Comparison of ENCODE assay signal across 25 cellular contexts in the genomic region with DNA sequence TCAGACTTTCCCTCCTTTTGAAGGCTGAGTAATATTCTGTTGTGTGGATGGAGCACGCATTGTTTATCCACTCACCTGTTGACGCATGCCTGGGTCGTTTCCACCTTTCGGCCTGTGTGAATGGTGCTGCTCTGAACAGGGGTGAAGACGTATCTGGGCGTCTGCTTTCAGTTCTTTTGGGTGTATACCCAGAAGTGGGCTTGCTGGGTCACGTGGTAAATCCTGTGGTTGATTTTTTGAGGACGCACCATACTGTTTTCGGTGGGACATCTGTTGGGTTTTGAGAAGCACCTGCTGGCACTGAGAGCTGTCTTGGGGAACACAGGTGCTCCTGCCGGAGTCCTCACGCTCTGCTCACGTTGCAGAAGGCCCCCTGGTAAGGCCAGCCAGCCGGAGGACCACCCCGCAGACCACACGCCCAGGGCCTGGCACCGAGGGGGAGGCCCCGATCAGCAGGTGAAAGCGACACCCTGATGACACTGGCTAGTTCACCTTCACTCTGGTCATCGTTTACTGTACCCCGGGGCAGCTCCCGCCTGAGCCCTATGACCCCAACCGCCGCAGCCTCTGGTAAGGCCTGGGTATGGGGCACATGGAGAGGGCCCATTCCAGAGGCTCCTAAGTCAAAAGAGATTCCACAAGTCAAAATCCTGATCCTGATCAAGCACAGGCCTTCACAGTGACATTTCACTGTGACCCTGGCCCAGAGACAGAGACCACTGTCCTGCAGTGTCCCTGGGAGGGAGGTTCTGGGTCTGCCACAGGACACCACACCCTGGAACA. TPM values are rescaled to one million over a fixed set of nuclear protein-coding genes. Genes with fewer than 3 reads are reported as not detected.
A peak's percentile ranks its signal among the peaks of the same experiment; 100 is the strongest.
DNase-seq lines count a peak whose midpoint lies in the region; ATAC-seq, FAIRE-seq and TF ChIP-seq lines count a peak whose summit lies in the region.
"Had no signal": no experiment of that assay in that cellular context is flagged by ENCODE, and none has a peak within 500 bp of the region (broad histone marks: within the 10 kb centered on the region; RNA-seq: fewer than 3 reads in every experiment).

No MANE protein-coding gene starts in this region.

- no peak overlapping the region for H3K4me3 Mint-ChIP-seq in chondrocyte (ENCODE audit: unreplicated experiment)
- peak overlapping the region in 1 of 7 donors; percentile 83 for H3K4me3 Mint-ChIP-seq in CD8-positive, alpha-beta memory T cell
- H3K4me3 Mint-ChIP-seq: CD14-positive monocyte; CD4-positive, alpha-beta T cell had no signal

- H3K36me3 ChIP-seq in HepG2 (replicated peaks in 1 of 2; ENCODE audit: control insufficient read depth in 1 of 2, insufficient read depth in 2 of 2, low read length in 2 of 2) (no peaks in the 10 kb centered on the region), right lobe of liver (no peaks in the 10 kb centered on the region), mesenchymal stem cell (ENCODE audit: control insufficient read depth in 1 of 2, insufficient read depth in 2 of 2, low read depth in 1 of 2, low read length in 2 of 2) (no peaks in the 10 kb centered on the region), SJCRH30 (no peaks in the 10 kb centered on the region)
- no peaks in the 10 kb centered on the region for H3K36me3 ChIP-seq in CD8-positive, alpha-beta memory T cell (ENCODE audit: insufficient read depth, low read length)
- H3K36me3 ChIP-seq: BE2C; BLaER1 treated with 17β-estradiol and CSF1 and Interleukin-3, amounts not matched to agents 10 nM and 100 nM; HAP-1 had no signal

- H3K4me1 ChIP-seq in HepG2 (ENCODE audit: insufficient read depth, low read length) (peaks cover 18% of the 10 kb centered on the region), right lobe of liver (peaks cover 0 to 4% (median 0%) of the 10 kb centered on the region in 4 donors), mesenchymal stem cell (ENCODE audit: control insufficient read depth, insufficient read depth, low read depth, low read length) (peaks cover 5% of the 10 kb centered on the region), SJCRH30 (no peaks in the 10 kb centered on the region)
- no peaks in the 10 kb centered on the region for H3K4me1 ChIP-seq in CD8-positive, alpha-beta memory T cell (ENCODE audit: insufficient read depth, low read length)
- H3K4me1 ChIP-seq: HAP-1 had no signal

- H2AK5ac ChIP-seq in mesenchymal stem cell (ENCODE audit: low read length, severe bottlenecking) = no peak overlapping the region

- no peak overlapping the region for H4K8ac ChIP-seq in mesenchymal stem cell (ENCODE audit: low read length)

- no peaks in the 10 kb centered on the region for H4K20me1 ChIP-seq in HepG2 (ENCODE audit: insufficient read depth, low read length)

- peaks cover 12% of the 10 kb centered on the region for H3K27me3 Mint-ChIP-seq in chondrocyte (ENCODE audit: low read depth)
- peaks cover 11 to 32% of the 10 kb centered on the region in 2 donors for H3K27me3 Mint-ChIP-seq in CD8-positive, alpha-beta memory T cell

- H3K4me2 ChIP-seq in HepG2 (ENCODE audit: low read depth, low read length) (no peak overlapping the region), mesenchymal stem cell (ENCODE audit: low read length, poor library complexity, severe bottlenecking) (no peak overlapping the region)

- H3K14ac ChIP-seq in mesenchymal stem cell (ENCODE audit: low read length in 2 of 2) = no peak overlapping the region

- no peak for TF ChIP-seq RAD21 in HepG2 (CRISPR knock-in tag; IDR thresholded peaks at IDR 0.05)

- H3K18ac ChIP-seq in mesenchymal stem cell (ENCODE audit: low read depth in 1 of 2, low read length in 2 of 2) = no peak overlapping the region

- no peak overlapping the region for H3K23ac ChIP-seq in mesenchymal stem cell (ENCODE audit: low read length in 2 of 2)

- H2BK12ac ChIP-seq in mesenchymal stem cell (ENCODE audit: low read length in 2 of 2) = no peak overlapping the region

- intact Hi-C loops in HepG2 (cut with micrococcal nuclease; ENCODE audit: unreplicated experiment) (no loop called here), right lobe of liver (cut with DNase I) (no loop called here)

- no peaks in the 10 kb centered on the region for H3K79me2 ChIP-seq in HepG2 (ENCODE audit: insufficient read depth, low read length)

- H3K4me3 ChIP-seq in HepG2 (replicated peaks in 1 of 3; ENCODE audit: insufficient read depth in 1 of 3, low read depth in 2 of 3, low read length in 3 of 3) (no peak overlapping the region), right lobe of liver (no peak overlapping the region), mesenchymal stem cell (ENCODE audit: insufficient read depth in 1 of 2, low read depth in 1 of 2, low read length in 2 of 2) (no peak overlapping the region), SJCRH30 (no peak overlapping the region)
- H3K4me3 ChIP-seq in CD8-positive, alpha-beta memory T cell (ENCODE audit: low read length) = no peak overlapping the region
- H3K4me3 ChIP-seq: BLaER1 treated with 17β-estradiol and CSF1 and Interleukin-3, amounts not matched to agents 10 nM and 100 nM; HAP-1 had no signal

- no peak for TF ChIP-seq CTCF in HepG2 (CRISPR knock-in tag; IDR thresholded peaks at IDR 0.05)
- TF ChIP-seq CTCF in right lobe of liver (IDR thresholded peaks at IDR 0.05) = no peak
- TF ChIP-seq CTCF in chondrocyte (IDR thresholded peaks at IDR 0.05) = no peak

- H2BK5ac ChIP-seq in mesenchymal stem cell (ENCODE audit: low read depth, low read length, poor library complexity, severe bottlenecking) = no peak overlapping the region

- POLR2A ChIA-PET in HepG2 (lab: Yijun Ruan, JAX) = no interaction called here
- POLR2A ChIA-PET in CD8-positive, alpha-beta memory T cell (lab: Charles Lee) = no interaction called here

- H3K4ac ChIP-seq in mesenchymal stem cell (ENCODE audit: low read depth in 1 of 2, low read length in 2 of 2) = no peak overlapping the region

- H2AFZ ChIP-seq in HepG2 (ENCODE audit: low read length) (no peak overlapping the region), mesenchymal stem cell (ENCODE audit: low read depth, low read length) (peak overlapping the region; percentile 5)

- H3K79me1 ChIP-seq in mesenchymal stem cell (replicated peaks; ENCODE audit: low read length, poor library complexity, severe bottlenecking) = no peaks in the 10 kb centered on the region

- H3K9me3 ChIP-seq in HepG2 (ENCODE audit: low read length) (no peaks in the 10 kb centered on the region), right lobe of liver (no peaks in the 10 kb centered on the region), mesenchymal stem cell (ENCODE audit: control insufficient read depth, low read length) (no peaks in the 10 kb centered on the region), SJCRH30 (replicated peaks) (no peaks in the 10 kb centered on the region)
- no peaks in the 10 kb centered on the region for H3K9me3 ChIP-seq in CD8-positive, alpha-beta memory T cell (ENCODE audit: low read length)
- H3K9me3 ChIP-seq: BE2C; BLaER1 treated with 17β-estradiol and CSF1 and Interleukin-3, amounts not matched to agents 10 nM and 100 nM; HAP-1 had no signal

- H2BK120ac ChIP-seq in mesenchymal stem cell (ENCODE audit: low read depth, low read length) = no peak overlapping the region

- H3K9ac ChIP-seq in HepG2 (ENCODE audit: insufficient read depth, low read depth, low read length) (no peak overlapping the region), mesenchymal stem cell (ENCODE audit: low read length) (no peak overlapping the region)

- no peak overlapping the region for H2BK15ac ChIP-seq in mesenchymal stem cell (ENCODE audit: low read depth, poor library complexity, severe bottlenecking)

- no peak for ATAC-seq in HepG2
- no peak for ATAC-seq in right lobe of liver
- ATAC-seq in HG02884 (IDR thresholded peaks at IDR 0.05; ENCODE audit: unreplicated experiment) = no peak

- WGBS in HepG2 (ENCODE audit: low lambda C conversion rate) = 39% methylated on average over 7 of the region's 23 CpGs
- WGBS in right lobe of liver (ENCODE audit: insufficient coverage, low coverage, low lambda C conversion rate, missing lambda C conversion rate) = 80% methylated on average over 7 of the region's 23 CpGs
- WGBS in mesenchymal stem cell = 92% methylated on average over 23 of the region's 23 CpGs

- no peak for FAIRE-seq in HepG2 (lab: Jason Lieb, UNC)
- FAIRE-seq: A204.1, GM12891, H54 had no signal

- CTCF ChIA-PET in HepG2 (lab: Yijun Ruan, JAX; ENCODE audit: low intra/inter-chr PET ratio, low total read pairs) = no interaction called here
- CTCF ChIA-PET in CD8-positive, alpha-beta memory T cell (lab: Charles Lee) = no interaction called here

- BruUV-seq in HepG2 (replicated peaks; lab: Mats Ljungman, UMichigan) = no TSS peak

- no peak overlapping the region for H3K27ac ChIP-seq in HepG2 (ENCODE audit: extremely low read length, insufficient read depth, low read length)
- no peak overlapping the region for H3K27ac ChIP-seq in right lobe of liver
- no peak overlapping the region for H3K27ac ChIP-seq in mesenchymal stem cell (ENCODE audit: low read length, poor library complexity, severe bottlenecking)
- no peak overlapping the region for H3K27ac ChIP-seq in CD8-positive, alpha-beta memory T cell (ENCODE audit: low read depth, low read length)
- H3K27ac ChIP-seq in SJCRH30 = no peak overlapping the region
- H3K27ac ChIP-seq: 22Rv1; BLaER1 treated with 17β-estradiol and CSF1 and Interleukin-3, amounts not matched to agents 10 nM and 100 nM had no signal

- TF ChIP-seq EP300 in HepG2 (IDR thresholded peaks at IDR 0.05; ENCODE audit: low read depth in 2 of 2, low read length in 2 of 2) (no peak), HepG2 (CRISPR knock-in tag; IDR thresholded peaks at IDR 0.05; ENCODE audit: borderline replicate concordance) (no peak)

- H4K91ac ChIP-seq in mesenchymal stem cell (ENCODE audit: low read length) = peak overlapping the region; percentile 21

- in situ Hi-C loops in HepG2 (cut with HindIII; ENCODE audit: extremely low pct_ligation_motif_present, low pct_unique_long_range_greater_than_20kb) = no loop called here

- no peaks in the 10 kb centered on the region for H3K36me3 Mint-ChIP-seq in chondrocyte (ENCODE audit: low read depth)
- no peaks in the 10 kb centered on the region for H3K36me3 Mint-ChIP-seq in CD8-positive, alpha-beta memory T cell
- H3K36me3 Mint-ChIP-seq: CD14-positive monocyte had no signal

- no peak for DNase-seq in HepG2 (ENCODE audit: low spot score)
- no peak for DNase-seq in right lobe of liver
- peak; percentile 73 for DNase-seq in chondrocyte (ENCODE audit: low spot score)
- DNase-seq in mesenchymal stem cell = no peak
- no peak for DNase-seq in CD8-positive, alpha-beta memory T cell
- DNase-seq in AG08396 (ENCODE audit: low spot score) = no peak
- DNase-seq in SJCRH30 = no peak
- DNase-seq: AML-193; BE2C; Calu3; CD4-positive, alpha-beta T cell; COR-L47; DMS53; DMS79 treated with DMSO at 0.1 percent for 48 hours; GF-D8; GOT3 had no signal

- TF ChIP-seq POLR2A in HepG2 (IDR thresholded peaks at IDR 0.05; ENCODE audit: insufficient read depth in 1 of 2, low read depth in 2 of 2, low read length in 2 of 2) (no peak), right lobe of liver (IDR thresholded peaks at IDR 0.05) (no peak)

- H3K27ac Mint-ChIP-seq in chondrocyte (ENCODE audit: unreplicated experiment) = no peak overlapping the region
- H3K27ac Mint-ChIP-seq in CD8-positive, alpha-beta memory T cell = no peak overlapping the region
- H3K27ac Mint-ChIP-seq: CD4-positive, alpha-beta T cell had no signal

- peaks cover 5 to 29% of the 10 kb centered on the region in 2 experiments; a peak in 4 of 5 replicates for H3K27me3 ChIP-seq in HepG2 (ENCODE audit: control insufficient read depth in 1 of 2, insufficient read depth in 2 of 2, low read length in 2 of 2)
- no peaks in the 10 kb centered on the region for H3K27me3 ChIP-seq in right lobe of liver
- peaks cover 27 to 59% of the 10 kb centered on the region in 2 experiments for H3K27me3 ChIP-seq in mesenchymal stem cell (ENCODE audit: control insufficient read depth in 1 of 2, insufficient read depth in 1 of 2, low read length in 2 of 2)
- H3K27me3 ChIP-seq in CD8-positive, alpha-beta memory T cell (ENCODE audit: insufficient read depth, low read length, poor library complexity, severe bottlenecking) = peaks cover 4% of the 10 kb centered on the region
- H3K27me3 ChIP-seq in SJCRH30 = no peaks in the 10 kb centered on the region
- H3K27me3 ChIP-seq: BE2C; BLaER1 treated with 17β-estradiol and CSF1 and Interleukin-3, amounts not matched to agents 10 nM and 100 nM had no signal

- no peaks in the 10 kb centered on the region for H3K4me1 Mint-ChIP-seq in chondrocyte (ENCODE audit: low read depth)
- H3K4me1 Mint-ChIP-seq in CD8-positive, alpha-beta memory T cell = no peaks in the 10 kb centered on the region
- H3K4me1 Mint-ChIP-seq: CD14-positive monocyte had no signal

- H3K9me3 Mint-ChIP-seq in chondrocyte (ENCODE audit: low read depth) = no peaks in the 10 kb centered on the region
- H3K9me3 Mint-ChIP-seq in CD8-positive, alpha-beta memory T cell = no peaks in the 10 kb centered on the region
- H3K9me3 Mint-ChIP-seq: CD14-positive monocyte; CD4-positive, alpha-beta T cell had no signal

RNA-seq across cellular contexts. Expression of a gene that starts 54.5 kb away (rescaled TPM):
- total RNA-seq in HepG2 (2016; rRNA removed; fragmentation: Illumina TruSeq; extraction: Trizol) (0.29 TPM in 1 of 2 replicates, not detected in the other), right lobe of liver (10 to 100 TPM in 1 of 6 experiments, 1 to 10 TPM in 4, under 1 TPM in 1; 0.86 to 31.0 (median 3.8) TPM), chondrocyte (3.5 to 5.9 TPM (median 5.6 TPM) in 3 replicates)
- total RNA-seq in HepG2 (2016; cell fraction: cytosol; rRNA removed; fragmentation: Illumina TruSeq; extraction: Trizol; ENCODE audit: low read depth) = not detected in 2 replicates
- total RNA-seq in HepG2 (2016; cell fraction: insoluble cytoplasmic fraction; rRNA removed; fragmentation: Illumina TruSeq; extraction: Trizol) = 0.30 TPM in 1 of 2 replicates, not detected in the other
- total RNA-seq in HepG2 (2016; cell fraction: membrane; rRNA removed; fragmentation: Illumina TruSeq; extraction: Trizol) = not detected in 2 replicates
- 0.22 and 0.50 TPM in 2 replicates for total RNA-seq in HepG2 (2016; cell fraction: nucleus; rRNA removed; fragmentation: Illumina TruSeq; extraction: Trizol)
- 0.30 and 0.76 TPM in 2 replicates for polyA plus RNA-seq in HepG2 (2011; rRNA removed)
- polyA plus RNA-seq in HepG2 (2011; cell fraction: cytosol; rRNA removed) = 0.04 and 0.29 TPM in 2 replicates
- polyA plus RNA-seq in HepG2 (2011; cell fraction: nucleus; rRNA removed) = 7.8 and 9.7 TPM in 2 replicates
- 0.59 and 0.69 TPM in 2 replicates for polyA plus RNA-seq in HepG2 (2012)
- polyA plus RNA-seq in HepG2 (2016; cell fraction: cytosol; fragmentation: Illumina TruSeq; extraction: Trizol; ENCODE audit: low read depth) = not detected in 2 replicates
- polyA plus RNA-seq in HepG2 (2016; cell fraction: insoluble cytoplasmic fraction; fragmentation: Illumina TruSeq; extraction: Trizol; ENCODE audit: low read depth) = not detected in 2 replicates
- not detected in 2 replicates for polyA plus RNA-seq in HepG2 (2016; cell fraction: membrane; fragmentation: Illumina TruSeq; extraction: Trizol; ENCODE audit: low read depth)
- polyA plus RNA-seq in HepG2 (2016; cell fraction: nucleus; fragmentation: Illumina TruSeq; extraction: Trizol; ENCODE audit: insufficient read depth, low read depth) = 0.76 and 1.5 TPM in 2 replicates
- 0.26 and 0.62 TPM in 2 replicates for polyA minus RNA-seq in HepG2 (2011; rRNA and poly(A)+ RNA removed; ENCODE audit: low replicate concordance)
- polyA minus RNA-seq in HepG2 (2011; cell fraction: cytosol; rRNA and poly(A)+ RNA removed) = 0.88 TPM in 1 of 2 replicates, not detected in the other
- polyA minus RNA-seq in HepG2 (2011; cell fraction: nucleus; rRNA and poly(A)+ RNA removed) = 2.1 and 2.6 TPM in 2 replicates
- polyA plus RNA-seq in mesenchymal stem cell (2013, experiment 1 of 2) = 0.17 TPM
- 0.10 TPM for polyA plus RNA-seq in mesenchymal stem cell (2013, experiment 2 of 2)
- under 1 TPM; 0.24 to 0.46 TPM for total RNA-seq in CD8-positive, alpha-beta memory T cell
- 0.05 TPM for polyA plus RNA-seq in CD8-positive, alpha-beta memory T cell
- total RNA-seq in SJCRH30 (2014; rRNA removed; shearing (Covaris generic)) = 0.13 and 0.18 TPM in 2 replicates
- total RNA-seq: CD4-positive, alpha-beta T cell had no signal
- polyA plus RNA-seq: AG04450, CD14-positive monocyte had no signal
